ENCODE assay signal across 22 cellular contexts in genomic region chr4:137212601-137213000, GRCh38.
"Had no signal": no experiment of that assay in that cellular context is flagged by ENCODE, and none has a peak within 500 bp of the region (broad histone marks: within the 10 kb centered on the region; RNA-seq: fewer than 3 reads in every experiment).

No MANE protein-coding gene starts in this region.

- H3K27me3 Mint-ChIP-seq: activated naive CD8-positive, alpha-beta T cell treated with anti-CD3 and anti-CD28 coated beads for 36 hours; effector memory CD8-positive, alpha-beta T cell; naive B cell; T-helper 17 cell had no signal

- H3K27ac Mint-ChIP-seq: activated naive CD8-positive, alpha-beta T cell treated with anti-CD3 and anti-CD28 coated beads for 36 hours; activated T-helper 2 cell treated with anti-CD3 and anti-CD28 coated beads, Interferon-gamma antibody, Interleukin-2, Interleukin-4, amounts not matched to agents 10 μg/mL and 5 μg/mL and 100 μg/mL, durations not matched to agents 14 hours and 24 hours and 36 hours; effector memory CD8-positive, alpha-beta T cell; naive B cell; T-helper 17 cell had no signal

- H3K4me1 Mint-ChIP-seq: activated naive CD8-positive, alpha-beta T cell treated with anti-CD3 and anti-CD28 coated beads for 36 hours; naive B cell; T-helper 17 cell had no signal

- DNase-seq: activated CD4-positive, alpha-beta T cell treated with anti-CD3 and anti-CD28 coated beads for 4 hours; activated CD4-positive, alpha-beta T cell treated with anti-CD3 and anti-CD28 coated beads, Interleukin-2, amount 50 U/mL, for 48 hours; activated CD4-positive, CD25-positive, alpha-beta regulatory T cell; activated CD8-positive, alpha-beta memory T cell treated with anti-CD3 and anti-CD28 coated beads, Interleukin-2, amount 50 U/mL, for 48 hours; activated naive CD4-positive, alpha-beta T cell treated with Interleukin-2 at 50 U/mL for 16 hours; activated naive CD8-positive, alpha-beta T cell treated with anti-CD3 and anti-CD28 coated beads for 36 hours; activated T-cell treated with anti-CD3 and anti-CD28 coated beads, Interleukin-2, amount 50 U/mL, for 4 hours; colonic mucosa; effector memory CD8-positive, alpha-beta T cell; heart left ventricle; left colon; mesendoderm; naive B cell; stimulated activated CD4-positive, alpha-beta T cell treated with anti-CD3 and anti-CD28 coated beads, Interleukin-4, amount 100 ng/mL, for 24 hours; stimulated activated naive CD4-positive, alpha-beta T cell treated with Interleukin-2 at 50 U/mL for 16 hours; T-helper 17 cell; tibial artery had no signal

- ATAC-seq: activated T-cell treated with anti-CD3 and anti-CD28 coated beads, Interleukin-2, amount 50 U/mL, for 4 hours; effector memory CD8-positive, alpha-beta T cell; gastroesophageal sphincter; heart left ventricle; left colon; T-helper 17 cell had no signal

- H3K4me3 Mint-ChIP-seq: activated naive CD8-positive, alpha-beta T cell treated with anti-CD3 and anti-CD28 coated beads for 36 hours; activated T-cell treated with anti-CD3 and anti-CD28 coated beads, Interleukin-2, amount 50 U/mL, for 4 hours; effector memory CD8-positive, alpha-beta T cell; naive B cell; T-helper 17 cell had no signal

- H3K4me3 ChIP-seq: colonic mucosa, esophagus muscularis mucosa, gastroesophageal sphincter, heart left ventricle, prostate gland, right atrium auricular region, tibial artery had no signal

- H3K9me3 Mint-ChIP-seq: activated naive CD8-positive, alpha-beta T cell treated with anti-CD3 and anti-CD28 coated beads for 36 hours; activated T-helper 2 cell treated with anti-CD3 and anti-CD28 coated beads, Interferon-gamma antibody, Interleukin-2, Interleukin-4, amounts not matched to agents 10 μg/mL and 5 μg/mL and 100 μg/mL, durations not matched to agents 14 hours and 24 hours and 36 hours had no signal

- H3K36me3 Mint-ChIP-seq: activated naive CD8-positive, alpha-beta T cell treated with anti-CD3 and anti-CD28 coated beads for 36 hours; naive B cell had no signal
